ENCODE assay signal across 8 cellular contexts in genomic region chr11:18395735-18396504, GRCh38. TPM values are rescaled to one million over a fixed set of nuclear protein-coding genes. Genes with fewer than 3 reads are reported as not detected.
DNase-seq lines count a peak whose midpoint lies in the region; ATAC-seq and TF ChIP-seq lines count a peak whose summit lies in the region.

No MANE protein-coding gene starts in this region.

- TF ChIP-seq CTCF in GM10266 (IDR thresholded peaks at IDR 0.05; ENCODE audit: control insufficient read depth, insufficient read depth, low read depth, missing control alignments) (no peak), osteocyte (IDR thresholded peaks at IDR 0.05) (no peak)

- peaks cover 20% of the 10 kb centered on the region for H3K36me3 ChIP-seq in thymus (ENCODE audit: control insufficient read depth, insufficient read depth)

- WGBS in thymus: under 1% methylated on average over 46 of the region's 46 CpGs

- intact Hi-C loops in head of caudate nucleus (cut with DNase I): loop anchor here (2.0 to 10.0 kb wide), 2 partner anchors 73 to 129 kb away; partner anchors contain the start of genes GTF2H1, HPS5 and TSG101

- no peaks in the 10 kb centered on the region for H3K27me3 ChIP-seq in thymus (ENCODE audit: control insufficient read depth, insufficient read depth)

- peak overlapping the region; percentile 96 for H3K27ac Mint-ChIP-seq in activated naive CD8-positive, alpha-beta T cell treated with anti-CD3 and anti-CD28 coated beads, Interleukin-2, amount 10 ng/mL, durations not matched to agents 7 days and 5 days
- H3K27ac Mint-ChIP-seq in osteocyte (ENCODE audit: unreplicated experiment): peak overlapping the region; percentile 87

- peak overlapping the region; percentile 69 for H3K4me3 ChIP-seq in thymus (ENCODE audit: low read length)

- peaks cover 47% of the 10 kb centered on the region for H3K36me3 Mint-ChIP-seq in activated naive CD8-positive, alpha-beta T cell treated with anti-CD3 and anti-CD28 coated beads, Interleukin-2, amount 10 ng/mL, durations not matched to agents 7 days and 5 days
- peaks cover 22% of the 10 kb centered on the region for H3K36me3 Mint-ChIP-seq in osteocyte (ENCODE audit: unreplicated experiment)

- no peaks in the 10 kb centered on the region for H3K4me1 ChIP-seq in thymus (ENCODE audit: control insufficient read depth, insufficient read depth, low read length)

- H3K4me3 Mint-ChIP-seq in activated naive CD8-positive, alpha-beta T cell treated with anti-CD3 and anti-CD28 coated beads, Interleukin-2, amount 10 ng/mL, durations not matched to agents 7 days and 5 days: peak overlapping the region; percentile 97
- H3K4me3 Mint-ChIP-seq in osteocyte (ENCODE audit: unreplicated experiment): peak overlapping the region; percentile 89

- H3K27me3 Mint-ChIP-seq in activated naive CD8-positive, alpha-beta T cell treated with anti-CD3 and anti-CD28 coated beads, Interleukin-2, amount 10 ng/mL, durations not matched to agents 7 days and 5 days: no peaks in the 10 kb centered on the region
- H3K27me3 Mint-ChIP-seq in osteocyte (ENCODE audit: unreplicated experiment): no peaks in the 10 kb centered on the region

- H3K9me3 Mint-ChIP-seq in activated naive CD8-positive, alpha-beta T cell treated with anti-CD3 and anti-CD28 coated beads, Interleukin-2, amount 10 ng/mL, durations not matched to agents 7 days and 5 days: no peaks in the 10 kb centered on the region
- no peaks in the 10 kb centered on the region for H3K9me3 Mint-ChIP-seq in osteocyte (ENCODE audit: unreplicated experiment)

- peak; percentile 70 for ATAC-seq in HG02642 (IDR thresholded peaks at IDR 0.05; ENCODE audit: poor library complexity, unreplicated experiment)
- ATAC-seq in activated naive CD8-positive, alpha-beta T cell treated with anti-CD3 and anti-CD28 coated beads, Interleukin-2, amount 10 ng/mL, durations not matched to agents 7 days and 5 days (ENCODE audit: low read depth): peak; percentile 63

- POLR2A ChIA-PET in activated naive CD8-positive, alpha-beta T cell treated with anti-CD3 and anti-CD28 coated beads, Interleukin-2, amount 10 ng/mL, durations not matched to agents 7 days and 5 days (lab: Charles Lee): interaction anchor here (0.6 to 5.7 kb wide), 23 partner anchors 9 to 888 kb away, joined by 3 to 221 read pairs (median 5); partner anchors contain the start of genes GTF2H1, HPS5, SPTY2D1 and TSG101

- no peaks in the 10 kb centered on the region for H3K9me3 ChIP-seq in thymus (ENCODE audit: control insufficient read depth)

- peaks cover 36% of the 10 kb centered on the region for H3K4me1 Mint-ChIP-seq in activated naive CD8-positive, alpha-beta T cell treated with anti-CD3 and anti-CD28 coated beads, Interleukin-2, amount 10 ng/mL, durations not matched to agents 7 days and 5 days
- H3K4me1 Mint-ChIP-seq in osteocyte (ENCODE audit: unreplicated experiment): peaks cover 59% of the 10 kb centered on the region

- peak overlapping the region; percentile 93 for H3K27ac ChIP-seq in thymus (ENCODE audit: low read depth)

- DNase-seq in GM10266 (ENCODE audit: extremely low spot score): peak; percentile 95
- peak; percentile 99 for DNase-seq in NCI-H1105 treated with DMSO at 0.1 percent for 48 hours (lab: John Stamatoyannopoulos, UW)
- peak; percentile 97 for DNase-seq in SKM-1 treated with dmso at 0.1 percent for 144 hours (lab: John Stamatoyannopoulos, UW; ENCODE audit: unreplicated experiment)
- peak; percentile 98 for DNase-seq in activated naive CD8-positive, alpha-beta T cell treated with anti-CD3 and anti-CD28 coated beads, Interleukin-2, amount 10 ng/mL, durations not matched to agents 7 days and 5 days
- DNase-seq in head of caudate nucleus: peak; percentile 87 to 98 (median 96)
- peak; percentile 100 for DNase-seq in osteocyte (ENCODE audit: extremely low spot score, unreplicated experiment)

RNA-seq across cellular contexts. Expression of gene LDHA, which starts 1.6 kb away (rescaled TPM):
- 100 to 1,000 TPM; 824 to 837 TPM for total RNA-seq in activated naive CD8-positive, alpha-beta T cell treated with anti-CD3 and anti-CD28 coated beads, Interleukin-2, amount 10 ng/mL, durations not matched to agents 7 days and 5 days
- total RNA-seq in osteocyte: 485 and 491 TPM in 2 replicates
- 364 TPM for polyA plus RNA-seq in thymus

RNA-seq across cellular contexts. Expression of gene LDHC, which starts 16.2 kb away (rescaled TPM):
- total RNA-seq in activated naive CD8-positive, alpha-beta T cell treated with anti-CD3 and anti-CD28 coated beads, Interleukin-2, amount 10 ng/mL, durations not matched to agents 7 days and 5 days: not detected
- not detected in 2 replicates for total RNA-seq in osteocyte
- polyA plus RNA-seq in thymus: 0.16 TPM

RNA-seq across cellular contexts. Expression of gene LDHAL6A, which starts 59.7 kb away (rescaled TPM):
- total RNA-seq in activated naive CD8-positive, alpha-beta T cell treated with anti-CD3 and anti-CD28 coated beads, Interleukin-2, amount 10 ng/mL, durations not matched to agents 7 days and 5 days: not detected
- total RNA-seq in osteocyte: not detected in 2 replicates
- polyA plus RNA-seq in thymus: 0.07 TPM

Comparison
In these comparisons a context has a peak if more than half of its experiments do, and no peak if none do; other contexts are left out.
1. Peak in every context shown above with its lines: DNase-seq, ATAC-seq, H3K4me3 ChIP-seq and H3K27ac ChIP-seq.